ENCODE assay signal across 20 cellular contexts in the genomic region with DNA sequence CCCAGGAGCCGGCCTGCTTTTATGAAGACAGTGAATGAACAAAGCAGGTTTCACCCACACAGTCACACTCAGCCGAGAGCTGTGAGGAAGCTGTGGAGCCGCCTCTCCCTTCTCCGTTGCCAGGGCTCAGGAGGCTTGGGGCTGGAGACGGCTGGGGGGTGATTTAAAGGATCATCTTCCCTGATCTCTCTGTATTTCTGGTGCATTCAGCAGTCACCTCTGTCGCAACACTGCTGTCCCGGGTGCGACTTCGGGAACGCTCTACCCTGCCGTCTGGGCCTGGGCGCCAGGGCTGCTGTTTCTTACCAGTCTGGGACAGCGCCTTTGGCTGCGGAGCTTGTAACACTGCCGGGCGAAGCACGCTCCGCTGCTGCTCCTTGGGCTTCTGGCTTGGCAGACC. TPM values are rescaled to one million over a fixed set of nuclear protein-coding genes. Genes with fewer than 3 reads are reported as not detected.
DNase-seq lines count a peak whose midpoint lies in the region; ATAC-seq and TF ChIP-seq lines count a peak whose summit lies in the region.
"Had no signal": no experiment of that assay in that cellular context is flagged by ENCODE, and none has a peak within 500 bp of the region (broad histone marks: within the 10 kb centered on the region; RNA-seq: fewer than 3 reads in every experiment).

No MANE protein-coding gene starts in this region.

- H3K4me3 ChIP-seq in IMR-90 (ENCODE audit: insufficient read depth, low read depth, low read length) (no peak overlapping the region), stomach smooth muscle (ENCODE audit: low read length in 2 of 2) (no peak overlapping the region), colonic mucosa (no peak overlapping the region)
- H3K4me3 ChIP-seq: Peyer's patch, SK-N-MC had no signal

- peaks cover 29% of the 10 kb centered on the region for H3K9me1 ChIP-seq in IMR-90 (ENCODE audit: insufficient read depth, low read length)

- no peak for TF ChIP-seq POLR2A in IMR-90 (IDR thresholded peaks at IDR 0.05; ENCODE audit: low read depth, low read length)

- no peak overlapping the region for H3K56ac ChIP-seq in IMR-90 (ENCODE audit: extremely low read depth, insufficient read depth, low read length)

- no peak overlapping the region for H3K4me2 ChIP-seq in IMR-90 (ENCODE audit: low read depth, low read length)

- POLR2A ChIA-PET in IMR-90 (lab: Charles Lee; ENCODE audit: unreplicated experiment), result no interaction called here

- H4K5ac ChIP-seq in IMR-90 (ENCODE audit: low read depth, low read length), result no peak overlapping the region

- no peak for TF ChIP-seq CTCF in IMR-90 (conservative IDR thresholded peaks at IDR 0.05; ENCODE audit: low read depth, low read length)
- TF ChIP-seq CTCF in brain (conservative IDR thresholded peaks at IDR 0.05), result no peak
- TF ChIP-seq CTCF in nephron (IDR thresholded peaks at IDR 0.05; ENCODE audit: unreplicated experiment in 3 of 3), result no peak
- no peak for TF ChIP-seq CTCF in endothelial cell (IDR thresholded peaks at IDR 0.05; ENCODE audit: unreplicated experiment)
- TF ChIP-seq CTCF in colonic mucosa (IDR thresholded peaks at IDR 0.05), result no peak

- intact Hi-C loops in IMR-90 (cut with micrococcal nuclease) (no loop called here), colonic mucosa (cut with DNase I) (no loop called here)

- no peak overlapping the region for H3K4ac ChIP-seq in IMR-90 (ENCODE audit: low read depth, low read length)

- H3K36me3 Mint-ChIP-seq in brain (peaks cover 60% of the 10 kb centered on the region), nephron (ENCODE audit: low read depth) (peaks cover 53% of the 10 kb centered on the region), endothelial cell (ENCODE audit: low read depth, unreplicated experiment) (peaks cover 29% of the 10 kb centered on the region)
- H3K36me3 Mint-ChIP-seq in activated naive CD8-positive, alpha-beta T cell treated with anti-CD3 and anti-CD28 coated beads for 36 hours, result peaks cover 11% of the 10 kb centered on the region

- no peak overlapping the region for H3K18ac ChIP-seq in IMR-90 (ENCODE audit: low read depth, low read length)

- no peak overlapping the region for H4K8ac ChIP-seq in IMR-90 (ENCODE audit: low read depth in 2 of 2, low read length in 2 of 2)

- no peak overlapping the region for H3K23ac ChIP-seq in IMR-90 (ENCODE audit: low read depth, low read length)

- no peak overlapping the region for H3K9ac ChIP-seq in IMR-90 (ENCODE audit: low read depth, low read length)
- no peak overlapping the region for H3K9ac ChIP-seq in stomach smooth muscle (ENCODE audit: low read length in 2 of 2)
- no peak overlapping the region for H3K9ac ChIP-seq in colonic mucosa (ENCODE audit: low read depth in 2 of 2, low read length in 2 of 2)

- no peak overlapping the region for H2AK9ac ChIP-seq in IMR-90 (replicated peaks; ENCODE audit: low read depth, low read length, poor library complexity)

- H4K20me1 ChIP-seq in IMR-90 (ENCODE audit: insufficient read depth, low read length), result peaks cover 32% of the 10 kb centered on the region

- peaks cover 21 to 69% of the 10 kb centered on the region in 2 experiments; a peak in 3 of 4 replicates for H3K79me1 ChIP-seq in IMR-90 (ENCODE audit: low read depth in 1 of 2, low read length in 2 of 2)

- no peak overlapping the region for H4K91ac ChIP-seq in IMR-90 (ENCODE audit: insufficient read depth, low read depth, low read length)

- DNase-seq in IMR-90 (no peak), endothelial cell (ENCODE audit: low spot score) (no peak), colonic mucosa (no peak)
- no peak for DNase-seq in activated naive CD8-positive, alpha-beta T cell treated with anti-CD3 and anti-CD28 coated beads for 36 hours
- DNase-seq: CD8-positive, alpha-beta memory T cell; GOT3; Karpas-422; NCI-H1417 treated with DMSO at 0.1 percent for 48 hours; NCI-H1930; NCI-H226; NCI-H524; Peyer's patch had no signal

- no TSS peak for BruUV-seq in IMR-90 (replicated peaks; lab: Mats Ljungman, UMichigan)

- no peak for ATAC-seq in IMR-90 (ENCODE audit: low read depth)
- ATAC-seq in HG03354 (IDR thresholded peaks at IDR 0.05; ENCODE audit: poor library complexity, severe bottlenecking, unreplicated experiment), result no peak
- ATAC-seq: HCT116 had no signal

- H3K9me3 ChIP-seq in IMR-90 (ENCODE audit: control insufficient read depth, insufficient read depth, low read length) (no peaks in the 10 kb centered on the region), stomach smooth muscle (ENCODE audit: control insufficient read depth in 2 of 2, low read length in 2 of 2) (no peaks in the 10 kb centered on the region), colonic mucosa (no peaks in the 10 kb centered on the region)
- H3K9me3 ChIP-seq: Peyer's patch had no signal

- dilution Hi-C loops in IMR-90 (cut with HindIII; ENCODE audit: low sequenced_read_pairs, unreplicated experiment), result no loop called here

- H3K9me3 Mint-ChIP-seq in brain (no peaks in the 10 kb centered on the region), nephron (no peaks in the 10 kb centered on the region), endothelial cell (ENCODE audit: unreplicated experiment) (no peaks in the 10 kb centered on the region)
- no peaks in the 10 kb centered on the region for H3K9me3 Mint-ChIP-seq in activated naive CD8-positive, alpha-beta T cell treated with anti-CD3 and anti-CD28 coated beads for 36 hours
- H3K9me3 Mint-ChIP-seq: CD8-positive, alpha-beta memory T cell; IgD-negative memory B cell had no signal

- CTCF ChIA-PET in IMR-90 (lab: Yijun Ruan, JAX), result no interaction called here

- H3K27me3 ChIP-seq in IMR-90 (ENCODE audit: control insufficient read depth, insufficient read depth, low read length) (no peaks in the 10 kb centered on the region), stomach smooth muscle (ENCODE audit: control insufficient read depth in 1 of 2, insufficient read depth in 2 of 2, low read length in 2 of 2) (no peaks in the 10 kb centered on the region), colonic mucosa (no peaks in the 10 kb centered on the region)
- H3K27me3 ChIP-seq: Peyer's patch had no signal

- in situ Hi-C loops in IMR-90 (cut with MboI; ENCODE audit: low sequenced_read_pairs), result no loop called here

- H2BK15ac ChIP-seq in IMR-90 (ENCODE audit: low read depth, low read length), result no peak overlapping the region

- no peak overlapping the region for H2AFZ ChIP-seq in IMR-90 (replicated peaks; ENCODE audit: low read length, poor library complexity)

- H2AK5ac ChIP-seq in IMR-90 (ENCODE audit: low read depth, low read length), result no peak overlapping the region

- peaks cover 61% of the 10 kb centered on the region for H3K36me3 ChIP-seq in IMR-90 (ENCODE audit: control insufficient read depth, insufficient read depth, low read length)
- peaks cover 19 to 21% of the 10 kb centered on the region in 2 donors for H3K36me3 ChIP-seq in stomach smooth muscle (ENCODE audit: control insufficient read depth in 2 of 2, insufficient read depth in 2 of 2, low read length in 2 of 2)
- no peaks in the 10 kb centered on the region for H3K36me3 ChIP-seq in colonic mucosa

- WGBS in IMR-90 (ENCODE audit: extremely low coverage in 2 of 2, insufficient read length in 1 of 2), 2 experiments, result 83% methylated on average over 11 of the region's 18 CpGs; no CpG with 5 or more reads in 1 of the 2 experiments

- H3K4me3 Mint-ChIP-seq in brain (no peak overlapping the region), nephron (no peak overlapping the region), endothelial cell (ENCODE audit: unreplicated experiment) (no peak overlapping the region)
- no peak overlapping the region for H3K4me3 Mint-ChIP-seq in activated naive CD8-positive, alpha-beta T cell treated with anti-CD3 and anti-CD28 coated beads for 36 hours
- H3K4me3 Mint-ChIP-seq: CD8-positive, alpha-beta memory T cell; IgD-negative memory B cell had no signal

- no peak overlapping the region for H2BK5ac ChIP-seq in IMR-90 (ENCODE audit: low read depth, low read length, poor library complexity, severe bottlenecking)

- H3K27me3 Mint-ChIP-seq in brain, result no peaks in the 10 kb centered on the region
- H3K27me3 Mint-ChIP-seq in nephron (ENCODE audit: low read depth), result peaks cover 3% of the 10 kb centered on the region
- H3K27me3 Mint-ChIP-seq in endothelial cell (ENCODE audit: unreplicated experiment), result no peaks in the 10 kb centered on the region
- H3K27me3 Mint-ChIP-seq in activated naive CD8-positive, alpha-beta T cell treated with anti-CD3 and anti-CD28 coated beads for 36 hours, result no peaks in the 10 kb centered on the region
- H3K27me3 Mint-ChIP-seq: CD8-positive, alpha-beta memory T cell; IgD-negative memory B cell had no signal

- H2BK120ac ChIP-seq in IMR-90 (ENCODE audit: low read depth, low read length), result no peak overlapping the region

- H3K4me1 ChIP-seq in IMR-90 (ENCODE audit: control insufficient read depth, insufficient read depth, low read length) (peaks cover 32% of the 10 kb centered on the region), stomach smooth muscle (ENCODE audit: control insufficient read depth, insufficient read depth, low read length) (peaks cover 92% of the 10 kb centered on the region), colonic mucosa (no peaks in the 10 kb centered on the region)

- H3K14ac ChIP-seq in IMR-90 (replicated peaks; ENCODE audit: low read depth, low read length), result no peak overlapping the region

- H3K4me1 Mint-ChIP-seq in brain, result peaks cover 19% of the 10 kb centered on the region
- peaks cover 53% of the 10 kb centered on the region for H3K4me1 Mint-ChIP-seq in nephron
- H3K4me1 Mint-ChIP-seq in endothelial cell (ENCODE audit: unreplicated experiment), result peaks cover 10% of the 10 kb centered on the region
- no peaks in the 10 kb centered on the region for H3K4me1 Mint-ChIP-seq in activated naive CD8-positive, alpha-beta T cell treated with anti-CD3 and anti-CD28 coated beads for 36 hours

- H2BK20ac ChIP-seq in IMR-90 (ENCODE audit: low read depth, low read length), result no peak overlapping the region

- H3K27ac Mint-ChIP-seq in brain (peak overlapping the region in 3 of 5 experiments; percentile 49 to 61 (median 58)), nephron (peak overlapping the region; percentile 79 to 97 (median 89)), endothelial cell (ENCODE audit: unreplicated experiment) (no peak overlapping the region)
- no peak overlapping the region for H3K27ac Mint-ChIP-seq in activated naive CD8-positive, alpha-beta T cell treated with anti-CD3 and anti-CD28 coated beads for 36 hours
- H3K27ac Mint-ChIP-seq: CD8-positive, alpha-beta memory T cell; IgD-negative memory B cell had no signal

- H3K27ac ChIP-seq in IMR-90 (ENCODE audit: insufficient read depth, low read length), result no peak overlapping the region
- peak overlapping the region; percentile 66 for H3K27ac ChIP-seq in stomach smooth muscle (ENCODE audit: low read length)
- H3K27ac ChIP-seq in colonic mucosa, result no peak overlapping the region
- H3K27ac ChIP-seq: HL-60, SK-N-MC had no signal

- TF ChIP-seq RAD21 in IMR-90 (IDR thresholded peaks at IDR 0.05; ENCODE audit: low read length), result no peak

RNA-seq across cellular contexts. Expression of gene CAPS, which starts 18.1 kb away (rescaled TPM):
- total RNA-seq in IMR-90 (2012; rRNA removed) (0.54 and 1.4 TPM in 2 replicates), endothelial cell (ENCODE audit: unreplicated experiment) (9.3 TPM), colonic mucosa (10 to 100 TPM in 1 of 2 donors, 1 to 10 TPM in 1; 9.3 to 15.0 TPM)
- polyA plus RNA-seq in IMR-90 (2012; rRNA removed) (4.9 and 5.6 TPM in 2 replicates), brain (ENCODE audit: insufficient read depth, low read depth, low replicate concordance) (43.6 TPM)
- 2.2 and 2.4 TPM in 2 replicates for polyA plus RNA-seq in IMR-90 (2012; cell fraction: cytosol; rRNA removed)
- polyA plus RNA-seq in IMR-90 (2012; cell fraction: nucleus; rRNA removed; ENCODE audit: low replicate concordance), result 34.4 and 78.7 TPM in 2 replicates
- 1 to 10 TPM; 1.9 to 2.6 TPM for total RNA-seq in activated naive CD8-positive, alpha-beta T cell treated with anti-CD3 and anti-CD28 coated beads for 36 hours

RNA-seq across cellular contexts. Expression of gene VMAC, which starts 27.5 kb away (rescaled TPM):
- total RNA-seq in IMR-90 (2012; rRNA removed) (1.4 and 1.7 TPM in 2 replicates), endothelial cell (ENCODE audit: unreplicated experiment) (8.9 TPM), colonic mucosa (1 to 10 TPM; 4.0 to 4.7 TPM)
- polyA plus RNA-seq in IMR-90 (2012; rRNA removed) (3.1 TPM in 2 replicates), brain (ENCODE audit: insufficient read depth, low read depth, low replicate concordance) (4.6 TPM)
- polyA plus RNA-seq in IMR-90 (2012; cell fraction: cytosol; rRNA removed), result 2.2 and 3.0 TPM in 2 replicates
- polyA plus RNA-seq in IMR-90 (2012; cell fraction: nucleus; rRNA removed; ENCODE audit: low replicate concordance), result 27.6 and 28.8 TPM in 2 replicates
- 1 to 10 TPM; 1.4 to 1.9 TPM for total RNA-seq in activated naive CD8-positive, alpha-beta T cell treated with anti-CD3 and anti-CD28 coated beads for 36 hours

RNA-seq across cellular contexts. Expression of gene NDUFA11, which starts 28.6 kb away (rescaled TPM):
- 297 and 375 TPM in 2 replicates for total RNA-seq in IMR-90 (2012; rRNA removed)
- 1,140 and 1,276 TPM in 2 replicates for polyA plus RNA-seq in IMR-90 (2012; rRNA removed)
- 644 and 1,099 TPM in 2 replicates for polyA plus RNA-seq in IMR-90 (2012; cell fraction: cytosol; rRNA removed)
- polyA plus RNA-seq in IMR-90 (2012; cell fraction: nucleus; rRNA removed; ENCODE audit: low replicate concordance), result 285 and 599 TPM in 2 replicates
- polyA plus RNA-seq in brain (ENCODE audit: insufficient read depth, low read depth, low replicate concordance), result 691 TPM
- 211 TPM for total RNA-seq in endothelial cell (ENCODE audit: unreplicated experiment)
- 100 to 1,000 TPM; 244 to 255 TPM for total RNA-seq in activated naive CD8-positive, alpha-beta T cell treated with anti-CD3 and anti-CD28 coated beads for 36 hours
- total RNA-seq in colonic mucosa, result 100 to 1,000 TPM; 188 to 228 TPM

RNA-seq across cellular contexts. Expression of gene RANBP3, which starts 45.8 kb away (rescaled TPM):
- total RNA-seq in IMR-90 (2012; rRNA removed), result 42.5 and 46.7 TPM in 2 replicates
- polyA plus RNA-seq in IMR-90 (2012; rRNA removed), result 111 and 165 TPM in 2 replicates
- 75.6 and 136 TPM in 2 replicates for polyA plus RNA-seq in IMR-90 (2012; cell fraction: cytosol; rRNA removed)
- 170 and 215 TPM in 2 replicates for polyA plus RNA-seq in IMR-90 (2012; cell fraction: nucleus; rRNA removed; ENCODE audit: low replicate concordance)
- polyA plus RNA-seq in brain (ENCODE audit: insufficient read depth, low read depth, low replicate concordance), result 183 TPM
- total RNA-seq in endothelial cell (ENCODE audit: unreplicated experiment), result 69.5 TPM
- total RNA-seq in activated naive CD8-positive, alpha-beta T cell treated with anti-CD3 and anti-CD28 coated beads for 36 hours, result 100 to 1,000 TPM in 1 of 2 experiments, 10 to 100 TPM in 1; 94.0 to 109 TPM
- 10 to 100 TPM; 52.1 to 62.7 TPM for total RNA-seq in colonic mucosa

Comparison
In these comparisons a context has a peak if more than half of its experiments do, and no peak if none do; other contexts are left out.
1. H3K27ac Mint-ChIP-seq: peak in brain (3 of 5) and nephron (3 of 3); none in endothelial cell (single experiment) and activated naive CD8-positive, alpha-beta T cell treated with anti-CD3 and anti-CD28 coated beads for 36 hours (single experiment).